In the genomic region with DNA sequence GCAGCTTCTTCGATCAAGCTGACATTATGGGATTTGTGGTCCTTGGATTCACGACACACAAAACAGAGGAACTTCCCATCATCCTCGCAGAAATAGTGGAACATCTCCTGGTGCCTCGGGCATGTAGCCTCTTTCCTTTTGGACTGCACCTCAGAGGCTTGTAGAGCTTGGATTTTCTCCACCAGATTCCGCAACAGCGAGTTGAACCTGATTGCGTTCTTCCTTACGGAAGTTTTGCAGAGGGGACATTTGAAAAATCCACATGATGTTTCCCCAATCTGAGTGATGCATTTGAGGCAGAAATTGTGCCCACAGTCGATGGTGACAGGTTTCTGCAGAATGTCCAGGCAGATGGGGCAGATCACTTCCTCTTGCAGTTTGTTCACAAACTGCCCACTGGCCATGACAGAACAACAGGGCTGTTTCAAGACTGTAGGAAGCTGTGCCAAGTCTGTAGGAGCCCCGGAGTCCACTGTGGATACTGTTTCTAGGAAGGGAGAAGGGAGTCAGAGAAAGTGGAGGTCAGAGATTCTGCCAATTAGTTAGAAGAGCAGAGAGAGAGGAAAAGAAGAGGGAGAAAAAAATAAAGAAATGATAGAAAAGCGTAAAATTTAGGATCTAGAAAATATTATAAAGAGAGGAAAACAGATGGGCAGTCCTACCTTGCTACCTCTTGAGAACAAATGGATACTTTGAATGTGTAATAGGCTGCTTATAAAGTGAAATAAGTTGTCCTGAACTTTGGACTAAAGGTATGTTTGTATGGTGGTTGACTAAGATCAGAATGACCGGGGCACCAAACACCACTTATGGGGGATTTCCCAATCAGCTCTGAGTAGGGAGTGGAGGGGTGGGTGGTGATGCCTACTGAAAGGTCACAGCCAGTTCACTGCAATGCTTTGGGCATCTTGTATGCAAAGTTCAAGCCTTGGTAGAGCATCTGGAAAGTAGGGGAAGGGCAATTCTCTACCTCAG, we compare ENCODE assay signal across 15 cellular contexts.
A peak's percentile ranks its signal among the peaks of the same experiment; 100 is the strongest.
DNase-seq lines count a peak whose midpoint lies in the region; ATAC-seq and TF ChIP-seq lines count a peak whose summit lies in the region.
"Had no signal": no experiment of that assay in that cellular context is flagged by ENCODE, and none has a peak within 500 bp of the region (broad histone marks: within the 10 kb centered on the region; RNA-seq: fewer than 3 reads in every experiment).

A gene with protein sequence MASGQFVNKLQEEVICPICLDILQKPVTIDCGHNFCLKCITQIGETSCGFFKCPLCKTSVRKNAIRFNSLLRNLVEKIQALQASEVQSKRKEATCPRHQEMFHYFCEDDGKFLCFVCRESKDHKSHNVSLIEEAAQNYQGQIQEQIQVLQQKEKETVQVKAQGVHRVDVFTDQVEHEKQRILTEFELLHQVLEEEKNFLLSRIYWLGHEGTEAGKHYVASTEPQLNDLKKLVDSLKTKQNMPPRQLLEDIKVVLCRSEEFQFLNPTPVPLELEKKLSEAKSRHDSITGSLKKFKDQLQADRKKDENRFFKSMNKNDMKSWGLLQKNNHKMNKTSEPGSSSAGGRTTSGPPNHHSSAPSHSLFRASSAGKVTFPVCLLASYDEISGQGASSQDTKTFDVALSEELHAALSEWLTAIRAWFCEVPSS (minus strand): TSS at position 689 of the 975 bp plus-strand sequence. CDS start 285 bp downstream, at position 404.

- no peaks in the 10 kb centered on the region for H3K36me3 ChIP-seq in mucosa of rectum (ENCODE audit: control insufficient read depth in 2 of 2, insufficient read depth in 2 of 2, low read length in 2 of 2)
- H3K36me3 ChIP-seq: cardiac muscle cell had no signal

- in situ Hi-C loops in ACHN (cut with HindIII; ENCODE audit: low pct_ligation_motif_present, low pct_unique_long_range_greater_than_20kb, low sequenced_read_pairs) = no loop called here

- peak; percentile 73 for DNase-seq in GM12865 (ENCODE audit: low read depth)
- peak; percentile 5 for DNase-seq in MV-4-11 (lab: John Stamatoyannopoulos, UW)
- no peak for DNase-seq in ACHN
- no peak for DNase-seq in erythroblast (lab: John Stamatoyannopoulos, UW)
- DNase-seq in NOMO-1 (lab: John Stamatoyannopoulos, UW; ENCODE audit: unreplicated experiment in 2 of 2) = no peak
- DNase-seq: activated naive CD4-positive, alpha-beta T cell treated with Interleukin-2 at 50 U/mL for 16 hours; DMS79; naive thymus-derived CD8-positive, alpha-beta T cell; NCI-H446; stimulated activated CD4-positive, alpha-beta T cell treated with anti-CD3 and anti-CD28 coated beads, Interleukin-4, amount 100 ng/mL, for 1 hour had no signal

- no peak for TF ChIP-seq POLR2A in erythroblast (IDR thresholded peaks at IDR 0.05; ENCODE audit: low read length)

- H3K27ac ChIP-seq in mucosa of rectum (ENCODE audit: low read depth in 2 of 2, low read length in 2 of 2) = peak within 1 kb of the TSS; percentile 44 to 66
- H3K27ac ChIP-seq: cardiac muscle cell had no signal

- peaks cover 0 to 2% of the 10 kb centered on the region in 2 donors for H3K27me3 ChIP-seq in mucosa of rectum (ENCODE audit: control insufficient read depth in 2 of 2, insufficient read depth in 2 of 2, low read length in 2 of 2)

- peak; percentile 74 for ATAC-seq in GM19324 (IDR thresholded peaks at IDR 0.05; ENCODE audit: low FRiP score, unreplicated experiment)
- ATAC-seq in GM18519 (IDR thresholded peaks at IDR 0.05; ENCODE audit: low FRiP score, unreplicated experiment) = no peak
- ATAC-seq: naive thymus-derived CD8-positive, alpha-beta T cell; Panc1 had no signal

- no peak within 1 kb of the TSS for H3K4me3 ChIP-seq in GM12865 (ENCODE audit: low read depth, low read length)
- peak within 1 kb of the TSS; percentile 63 to 64 for H3K4me3 ChIP-seq in mucosa of rectum (ENCODE audit: low read length in 2 of 2)
- H3K4me3 ChIP-seq: cardiac muscle cell had no signal

- no peaks in the 10 kb centered on the region for H3K9me3 ChIP-seq in mucosa of rectum (ENCODE audit: control insufficient read depth in 2 of 2, low read length in 2 of 2)

- H3K4me1 ChIP-seq in mucosa of rectum (ENCODE audit: control insufficient read depth in 2 of 2, insufficient read depth in 2 of 2, low read length in 2 of 2) = peaks cover 11 to 13% of the 10 kb centered on the region in 2 donors

- no peak for TF ChIP-seq CTCF in GM12865 (IDR thresholded peaks at IDR 0.05; ENCODE audit: insufficient read depth, low read depth, low read length, missing control alignments)

- peak within 1 kb of the TSS; percentile 3 to 35 for H3K9ac ChIP-seq in mucosa of rectum (ENCODE audit: low read depth in 1 of 2, low read length in 2 of 2)

Comparison
In these comparisons a context has a peak if more than half of its experiments do, and no peak if none do; other contexts are left out.
1. DNase-seq: peak in GM12865 (single experiment) and MV-4-11 (single experiment); none in ACHN (single experiment), erythroblast (0 of 2) and NOMO-1 (0 of 2).